ENCODE assay signal across 1 cellular context in the genomic region with DNA sequence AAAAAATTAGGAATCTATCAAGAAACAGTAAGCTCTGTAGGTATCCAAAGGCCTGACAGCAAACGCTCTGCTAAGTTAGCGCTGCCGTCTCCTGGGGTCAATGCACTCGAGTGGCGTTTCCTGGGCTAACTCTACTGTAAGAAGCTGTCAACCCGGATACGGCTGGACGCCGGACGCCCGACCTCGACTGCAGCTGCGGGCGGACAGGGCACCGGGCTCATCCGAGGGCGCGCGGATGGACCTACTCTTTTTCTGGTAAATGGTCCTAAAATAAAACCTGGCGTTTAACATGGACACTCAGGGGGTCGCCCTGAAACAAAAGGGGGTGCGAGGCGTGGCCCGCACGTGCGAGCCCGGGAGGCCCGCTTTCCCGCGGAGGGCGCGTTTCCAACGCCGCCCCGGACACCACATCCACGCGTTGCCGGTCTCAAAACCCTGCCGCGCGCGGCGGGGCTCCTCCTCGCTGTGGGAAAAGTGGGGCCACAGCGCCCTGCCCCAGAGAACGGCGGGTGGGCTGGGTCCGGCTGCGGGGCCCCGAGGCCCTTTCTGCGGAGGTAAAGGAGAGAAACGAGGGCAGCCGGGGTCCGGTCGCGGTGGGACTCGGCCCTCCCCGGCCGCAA.
A peak's percentile ranks its signal among the peaks of the same experiment; 100 is the strongest.
TF ChIP-seq lines count a peak whose summit lies in the region.

No MANE protein-coding gene starts in this region.

TF ChIP-seq in K562, 482 proteins besides CTCF, POLR2A, EP300 and RAD21 (continued from another document and continues in another):
- TF ChIP-seq, protein P1, sequence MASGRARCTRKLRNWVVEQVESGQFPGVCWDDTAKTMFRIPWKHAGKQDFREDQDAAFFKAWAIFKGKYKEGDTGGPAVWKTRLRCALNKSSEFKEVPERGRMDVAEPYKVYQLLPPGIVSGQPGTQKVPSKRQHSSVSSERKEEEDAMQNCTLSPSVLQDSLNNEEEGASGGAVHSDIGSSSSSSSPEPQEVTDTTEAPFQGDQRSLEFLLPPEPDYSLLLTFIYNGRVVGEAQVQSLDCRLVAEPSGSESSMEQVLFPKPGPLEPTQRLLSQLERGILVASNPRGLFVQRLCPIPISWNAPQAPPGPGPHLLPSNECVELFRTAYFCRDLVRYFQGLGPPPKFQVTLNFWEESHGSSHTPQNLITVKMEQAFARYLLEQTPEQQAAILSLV (tag; IDR thresholded peaks at IDR 0.05): no peak
- TF ChIP-seq SIN3B (IDR thresholded peaks at IDR 0.05; ENCODE audit: low read depth): peak; percentile 8; the same call in 1 of the 2 replicates
- TF ChIP-seq ZNF586 (CRISPR knock-in tag; conservative IDR thresholded peaks at IDR 0.05): no peak
- TF ChIP-seq REST (CRISPR knock-in tag; IDR thresholded peaks at IDR 0.05; ENCODE audit: low read depth): peak; percentile 57; the same call in 1 of the 2 replicates
- no peak for TF ChIP-seq ZNF589 (CRISPR knock-in tag; IDR thresholded peaks at IDR 0.05; ENCODE audit: low read depth)
- TF ChIP-seq GATAD2A (IDR thresholded peaks at IDR 0.05): no peak
- peak; percentile 60; the same call in 1 of the 2 replicates for TF ChIP-seq ZC3H4 (CRISPR knock-in tag; IDR thresholded peaks at IDR 0.05; ENCODE audit: borderline replicate concordance)
- no peak for TF ChIP-seq NFE2 (IDR thresholded peaks at IDR 0.05; ENCODE audit: low read depth)
- no peak for TF ChIP-seq ATF6 (CRISPR knock-in tag; IDR thresholded peaks at IDR 0.05)
- no peak for TF ChIP-seq SP2 (IDR thresholded peaks at IDR 0.05; ENCODE audit: extremely low read depth, low read depth, low read length, poor library complexity, severe bottlenecking)
- TF ChIP-seq NCOA4 (IDR thresholded peaks at IDR 0.05; ENCODE audit: partially characterized antibody): no peak
- no peak for TF ChIP-seq BCOR (IDR thresholded peaks at IDR 0.05)
- TF ChIP-seq DEAF1 (CRISPR knock-in tag; IDR thresholded peaks at IDR 0.05): no peak
- TF ChIP-seq ATF4 (CRISPR knock-in tag; IDR thresholded peaks at IDR 0.05): no peak
- TF ChIP-seq, protein P2, sequence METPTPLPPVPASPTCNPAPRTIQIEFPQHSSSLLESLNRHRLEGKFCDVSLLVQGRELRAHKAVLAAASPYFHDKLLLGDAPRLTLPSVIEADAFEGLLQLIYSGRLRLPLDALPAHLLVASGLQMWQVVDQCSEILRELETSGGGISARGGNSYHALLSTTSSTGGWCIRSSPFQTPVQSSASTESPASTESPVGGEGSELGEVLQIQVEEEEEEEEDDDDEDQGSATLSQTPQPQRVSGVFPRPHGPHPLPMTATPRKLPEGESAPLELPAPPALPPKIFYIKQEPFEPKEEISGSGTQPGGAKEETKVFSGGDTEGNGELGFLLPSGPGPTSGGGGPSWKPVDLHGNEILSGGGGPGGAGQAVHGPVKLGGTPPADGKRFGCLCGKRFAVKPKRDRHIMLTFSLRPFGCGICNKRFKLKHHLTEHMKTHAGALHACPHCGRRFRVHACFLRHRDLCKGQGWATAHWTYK (CRISPR knock-in tag; IDR thresholded peaks at IDR 0.05): no peak
- no peak for TF ChIP-seq EP400 (IDR thresholded peaks at IDR 0.05)
- TF ChIP-seq U2AF2 (optimal IDR thresholded peaks at IDR 0.05; ENCODE audit: low read depth, low read length): no peak
- TF ChIP-seq BMI1 (IDR thresholded peaks at IDR 0.05; ENCODE audit: low read length): no peak
- TF ChIP-seq POLR2AphosphoS5 (IDR thresholded peaks at IDR 0.05; ENCODE audit: control insufficient read depth, insufficient read depth, low read depth, low read length): no peak
- TF ChIP-seq, protein P3, sequence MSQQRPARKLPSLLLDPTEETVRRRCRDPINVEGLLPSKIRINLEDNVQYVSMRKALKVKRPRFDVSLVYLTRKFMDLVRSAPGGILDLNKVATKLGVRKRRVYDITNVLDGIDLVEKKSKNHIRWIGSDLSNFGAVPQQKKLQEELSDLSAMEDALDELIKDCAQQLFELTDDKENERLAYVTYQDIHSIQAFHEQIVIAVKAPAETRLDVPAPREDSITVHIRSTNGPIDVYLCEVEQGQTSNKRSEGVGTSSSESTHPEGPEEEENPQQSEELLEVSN (IDR thresholded peaks at IDR 0.05; ENCODE audit: borderline replicate concordance in 1 of 2, extremely low read depth in 1 of 2, insufficient read depth in 1 of 2, insufficient read length in 1 of 2, low read depth in 1 of 2, low read length in 1 of 2, poor library complexity in 1 of 2, severe bottlenecking in 1 of 2): peak in 1 of 2 experiments; percentile 80
- TF ChIP-seq RB1 (IDR thresholded peaks at IDR 0.05; ENCODE audit: low read depth): no peak; the same call in 1 of the 2 replicates
- no peak for TF ChIP-seq ZBTB34 (CRISPR knock-in tag; IDR thresholded peaks at IDR 0.05)
- TF ChIP-seq NR2C1 (IDR thresholded peaks at IDR 0.05): no peak
- no peak for TF ChIP-seq NR2C1 (tag; IDR thresholded peaks at IDR 0.05)
- TF ChIP-seq CTCFL (IDR thresholded peaks at IDR 0.05; ENCODE audit: borderline replicate concordance, insufficient read depth, low read depth, low read length, poor library complexity, severe bottlenecking): no peak
- TF ChIP-seq HINFP (tag; conservative IDR thresholded peaks at IDR 0.05; ENCODE audit: low read depth): no peak
- peak; percentile 70 for TF ChIP-seq SAFB (IDR thresholded peaks at IDR 0.05; ENCODE audit: borderline replicate concordance, low read depth, low read length)
- TF ChIP-seq ESRRB (CRISPR knock-in tag; IDR thresholded peaks at IDR 0.05; ENCODE audit: borderline replicate concordance): no peak
- no peak for TF ChIP-seq HNRNPK (IDR thresholded peaks at IDR 0.05; ENCODE audit: low read depth, low read length, poor library complexity, severe bottlenecking)
- no peak for TF ChIP-seq PML (IDR thresholded peaks at IDR 0.05; ENCODE audit: low read length)
- TF ChIP-seq ZEB2 (IDR thresholded peaks at IDR 0.05): no peak
- TF ChIP-seq ASH1L (IDR thresholded peaks at IDR 0.05; ENCODE audit: borderline replicate concordance, low read depth, partially characterized antibody): no peak
- TF ChIP-seq E2F3 (CRISPR knock-in tag; IDR thresholded peaks at IDR 0.05): peak; percentile 10; the same call in 1 of the 2 replicates
- TF ChIP-seq FOXJ3 (CRISPR knock-in tag; IDR thresholded peaks at IDR 0.05): no peak
- TF ChIP-seq, protein P4, sequence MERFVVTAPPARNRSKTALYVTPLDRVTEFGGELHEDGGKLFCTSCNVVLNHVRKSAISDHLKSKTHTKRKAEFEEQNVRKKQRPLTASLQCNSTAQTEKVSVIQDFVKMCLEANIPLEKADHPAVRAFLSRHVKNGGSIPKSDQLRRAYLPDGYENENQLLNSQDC (CRISPR knock-in tag; IDR thresholded peaks at IDR 0.05): no peak
- peak; percentile 12 for TF ChIP-seq HMGN3 (IDR thresholded peaks at IDR 0.05; ENCODE audit: borderline replicate concordance, extremely low read depth, insufficient read length, low read depth, low read length)
- TF ChIP-seq FOXM1 (IDR thresholded peaks at IDR 0.05; ENCODE audit: low read depth): no peak
- no peak for TF ChIP-seq FOXM1 (CRISPR knock-in tag; IDR thresholded peaks at IDR 0.05; ENCODE audit: low read depth)
- TF ChIP-seq, protein P5, sequence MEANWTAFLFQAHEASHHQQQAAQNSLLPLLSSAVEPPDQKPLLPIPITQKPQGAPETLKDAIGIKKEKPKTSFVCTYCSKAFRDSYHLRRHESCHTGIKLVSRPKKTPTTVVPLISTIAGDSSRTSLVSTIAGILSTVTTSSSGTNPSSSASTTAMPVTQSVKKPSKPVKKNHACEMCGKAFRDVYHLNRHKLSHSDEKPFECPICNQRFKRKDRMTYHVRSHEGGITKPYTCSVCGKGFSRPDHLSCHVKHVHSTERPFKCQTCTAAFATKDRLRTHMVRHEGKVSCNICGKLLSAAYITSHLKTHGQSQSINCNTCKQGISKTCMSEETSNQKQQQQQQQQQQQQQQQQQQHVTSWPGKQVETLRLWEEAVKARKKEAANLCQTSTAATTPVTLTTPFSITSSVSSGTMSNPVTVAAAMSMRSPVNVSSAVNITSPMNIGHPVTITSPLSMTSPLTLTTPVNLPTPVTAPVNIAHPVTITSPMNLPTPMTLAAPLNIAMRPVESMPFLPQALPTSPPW (CRISPR knock-in tag; IDR thresholded peaks at IDR 0.05): no peak
